8 cellular contexts compared by ENCODE assay signal in genomic region chr6:27478141-27478705, GRCh38. TPM values are rescaled to one million over a fixed set of nuclear protein-coding genes. Genes with fewer than 3 reads are reported as not detected.
A peak's percentile ranks its signal among the peaks of the same experiment; 100 is the strongest.
DNase-seq lines count a peak whose midpoint lies in the region; ATAC-seq and TF ChIP-seq lines count a peak whose summit lies in the region.

No MANE protein-coding gene starts in this region.

- H3K4me3 ChIP-seq in fibroblast of villous mesenchyme (ENCODE audit: low read depth, low read length) = peak overlapping the region; percentile 92
- H3K4me3 ChIP-seq in gastrocnemius medialis = peak overlapping the region; percentile 71 to 87 (median 80)

- peak; percentile 22 for ATAC-seq in HG02884 (IDR thresholded peaks at IDR 0.05; ENCODE audit: unreplicated experiment)
- ATAC-seq in gastrocnemius medialis = peak in 1 of 2 donors; percentile 13

- no peaks in the 10 kb centered on the region for H3K27me3 ChIP-seq in gastrocnemius medialis

- DNase-seq in NCI-H146 (lab: John Stamatoyannopoulos, UW) (peak; percentile 51), NCI-H146 treated with DMSO at 0.1 percent for 48 hours (lab: John Stamatoyannopoulos, UW; ENCODE audit: unreplicated experiment) (no peak), RPMI8226 (peak; percentile 29), fibroblast of villous mesenchyme (ENCODE audit: low read depth) (peak; percentile 38), gastrocnemius medialis (no peak)
- no peak for DNase-seq in stimulated activated CD4-positive, alpha-beta T cell treated with anti-CD3 and anti-CD28 coated beads, Interleukin-12 subunit alpha, Interleukin-12 subunit beta, amount 100 ng/mL, for 4 hours
- no peak for DNase-seq in stimulated activated CD4-positive, alpha-beta T cell treated with anti-CD3 and anti-CD28 coated beads, Interleukin-2, amount 100 ng/mL, for 24 hours

- intact Hi-C loops in gastrocnemius medialis (cut with DNase I; ENCODE audit: low total_unique reads) = loop anchor here (2.0 to 10.0 kb wide), 10 partner anchors 301 to 1453 kb away; partner anchors contain the start of gene ZSCAN26

- H3K36me3 ChIP-seq in gastrocnemius medialis = no peaks in the 10 kb centered on the region

- TF ChIP-seq POLR2A in gastrocnemius medialis (IDR thresholded peaks at IDR 0.05) = no peak

- H3K27ac ChIP-seq in gastrocnemius medialis = peak overlapping the region; percentile 89 to 94 (median 90)

- in situ Hi-C loops in gastrocnemius medialis (cut with MboI; ENCODE audit: low sequenced_read_pairs in 4 of 4) = loop anchor here in 2 of 4 donors (10.0 kb wide), 2 partner anchors 303 to 417 kb away; a partner anchor contains a TSS

- TF ChIP-seq CTCF in fibroblast of villous mesenchyme (IDR thresholded peaks at IDR 0.05; ENCODE audit: insufficient read depth, low read depth, low read length) = no peak
- no peak for TF ChIP-seq CTCF in gastrocnemius medialis (IDR thresholded peaks at IDR 0.05 in 4 of 5, conservative IDR thresholded peaks at IDR 0.05 in 1 of 5)

- H3K9me3 ChIP-seq in gastrocnemius medialis = no peaks in the 10 kb centered on the region

- H3K4me1 ChIP-seq in gastrocnemius medialis = peaks cover 0 to 11% of the 10 kb centered on the region in 2 donors

RNA-seq across cellular contexts. Expression of gene ZNF184, which starts 5.3 kb away (rescaled TPM):
- total RNA-seq in fibroblast of villous mesenchyme (6.9 and 7.1 TPM in 2 replicates), gastrocnemius medialis (1 to 10 TPM; 3.9 to 6.0 (median 4.4) TPM)

Comparison
In these comparisons a context has a peak if more than half of its experiments do, and no peak if none do; other contexts are left out.
1. DNase-seq: peak in NCI-H146 (single experiment), RPMI8226 (single experiment) and fibroblast of villous mesenchyme (single experiment); none in NCI-H146 treated with DMSO at 0.1 percent for 48 hours (single experiment), gastrocnemius medialis (0 of 2), stimulated activated CD4-positive, alpha-beta T cell treated with anti-CD3 and anti-CD28 coated beads, Interleukin-12 subunit alpha, Interleukin-12 subunit beta, amount 100 ng/mL, for 4 hours (single experiment) and stimulated activated CD4-positive, alpha-beta T cell treated with anti-CD3 and anti-CD28 coated beads, Interleukin-2, amount 100 ng/mL, for 24 hours (0 of 2).